ENCODE assay signal across 10 cellular contexts in the genomic region with DNA sequence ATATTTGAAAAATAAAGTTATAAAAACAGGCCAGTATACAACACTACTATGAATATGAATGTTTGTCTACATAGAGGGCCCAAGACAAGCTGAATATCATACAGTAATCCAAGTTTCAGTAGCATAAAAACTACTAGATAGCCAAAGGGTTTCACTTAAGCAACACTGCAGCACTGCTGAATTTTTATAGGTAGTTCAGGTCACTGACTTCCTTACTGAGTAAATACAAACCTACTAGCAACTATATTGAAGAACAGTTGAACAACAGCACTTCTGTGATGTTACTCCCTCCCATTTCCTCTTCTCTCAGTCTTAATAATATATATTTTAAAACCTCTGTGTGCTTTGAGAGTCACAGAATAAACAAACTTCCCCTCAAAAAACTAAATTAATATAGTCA. TPM values are rescaled to one million over a fixed set of nuclear protein-coding genes. Genes with fewer than 3 reads are reported as not detected.
DNase-seq lines count a peak whose midpoint lies in the region; ATAC-seq and TF ChIP-seq lines count a peak whose summit lies in the region.
"Had no signal": no experiment of that assay in that cellular context is flagged by ENCODE, and none has a peak within 500 bp of the region (broad histone marks: within the 10 kb centered on the region; RNA-seq: fewer than 3 reads in every experiment).

No MANE protein-coding gene starts in this region.

- no peaks in the 10 kb centered on the region for H3K79me2 ChIP-seq in ACC112 (ENCODE audit: control insufficient read depth, insufficient read depth, low read length, unreplicated experiment)

- H3K27me3 Mint-ChIP-seq in activated CD8-positive, alpha-beta T cell treated with anti-CD3 and anti-CD28 coated beads for 36 hours: no peaks in the 10 kb centered on the region

- H3K4me1 ChIP-seq in ACC112 (ENCODE audit: control insufficient read depth, insufficient read depth, low read length, unreplicated experiment): peaks cover 13% of the 10 kb centered on the region
- H3K4me1 ChIP-seq in duodenal mucosa (ENCODE audit: control insufficient read depth in 1 of 2, insufficient read depth in 2 of 2, low read length in 2 of 2): peaks cover 5 to 8% of the 10 kb centered on the region in 2 donors

- H3K9me3 Mint-ChIP-seq in activated CD8-positive, alpha-beta T cell treated with anti-CD3 and anti-CD28 coated beads for 36 hours: no peaks in the 10 kb centered on the region

- ATAC-seq in GM21360 (IDR thresholded peaks at IDR 0.05; ENCODE audit: unreplicated experiment): peak; percentile 72
- ATAC-seq in HG03354 (IDR thresholded peaks at IDR 0.05; ENCODE audit: poor library complexity, severe bottlenecking, unreplicated experiment): peak; percentile 66
- no peak for ATAC-seq in activated CD8-positive, alpha-beta T cell treated with anti-CD3 and anti-CD28 coated beads for 36 hours
- no peak for ATAC-seq in HG03097 (IDR thresholded peaks at IDR 0.05; ENCODE audit: low FRiP score, unreplicated experiment)
- ATAC-seq: left ventricle myocardium superior had no signal

- TF ChIP-seq CTCF in activated CD8-positive, alpha-beta T cell treated with anti-CD3 and anti-CD28 coated beads for 36 hours (IDR thresholded peaks at IDR 0.05): no peak

- peaks cover 16% of the 10 kb centered on the region for H3K4me1 Mint-ChIP-seq in activated CD8-positive, alpha-beta T cell treated with anti-CD3 and anti-CD28 coated beads for 36 hours (ENCODE audit: low read depth)

- POLR2A ChIA-PET in activated CD8-positive, alpha-beta T cell treated with anti-CD3 and anti-CD28 coated beads for 36 hours (lab: Charles Lee): interaction anchor here (1.6 kb wide), 1 partner anchor 8 kb away, joined by 3 read pairs; no protein-coding TSS in a partner anchor

- H3K9me3 ChIP-seq in duodenal mucosa (ENCODE audit: control insufficient read depth in 1 of 2, low read length in 2 of 2): no peaks in the 10 kb centered on the region

- intact Hi-C loops in activated CD8-positive, alpha-beta T cell treated with anti-CD3 and anti-CD28 coated beads for 36 hours (cut with micrococcal nuclease): no loop called here

- peak overlapping the region; percentile 73 for H3K4me3 ChIP-seq in ACC112 (ENCODE audit: low read depth, low read length)
- H3K4me3 ChIP-seq in duodenal mucosa (ENCODE audit: low read depth in 1 of 2, low read length in 2 of 2): peak overlapping the region; percentile 57 to 62
- H3K4me3 ChIP-seq in H7 (ENCODE audit: insufficient read depth, low read depth, low read length): no peak overlapping the region

- H3K27ac ChIP-seq in ACC112 (ENCODE audit: low read depth, low read length): no peak overlapping the region
- H3K27ac ChIP-seq in duodenal mucosa (ENCODE audit: low read depth, low read length): no peak overlapping the region

- DNase-seq in activated CD8-positive, alpha-beta T cell treated with anti-CD3 and anti-CD28 coated beads for 36 hours: no peak
- DNase-seq in H7 (no peak), SW 1271 (lab: John Stamatoyannopoulos, UW) (no peak)
- DNase-seq: activated naive CD4-positive, alpha-beta T cell treated with anti-CD3 and anti-CD28 coated beads, Interleukin-2, amount 50 U/mL, for 16 hours; left ventricle myocardium superior had no signal

- H3K27ac Mint-ChIP-seq in activated CD8-positive, alpha-beta T cell treated with anti-CD3 and anti-CD28 coated beads for 36 hours: no peak overlapping the region

- H3K36me3 ChIP-seq in ACC112 (ENCODE audit: insufficient read depth, low read length): peaks cover 6% of the 10 kb centered on the region; the same call in 1 of the 2 replicates
- peaks cover 0 to 5% of the 10 kb centered on the region in 2 donors for H3K36me3 ChIP-seq in duodenal mucosa (ENCODE audit: control insufficient read depth in 1 of 2, insufficient read depth in 2 of 2, low read length in 2 of 2)
- no peaks in the 10 kb centered on the region for H3K36me3 ChIP-seq in H7 (replicated peaks; ENCODE audit: control insufficient read depth, insufficient read depth, low read length)

- no peak overlapping the region for H3K9ac ChIP-seq in duodenal mucosa (ENCODE audit: low read depth in 1 of 2, low read length in 2 of 2)

- CTCF ChIA-PET in activated CD8-positive, alpha-beta T cell treated with anti-CD3 and anti-CD28 coated beads for 36 hours (lab: Charles Lee): interaction anchor here (1.4 to 1.9 kb wide), 2 partner anchors 13 to 191 kb away, joined by 4 to 7 read pairs; no protein-coding TSS in a partner anchor

- no peaks in the 10 kb centered on the region for H3K27me3 ChIP-seq in ACC112 (ENCODE audit: insufficient read depth, low read length)
- no peaks in the 10 kb centered on the region for H3K27me3 ChIP-seq in duodenal mucosa (ENCODE audit: control insufficient read depth in 1 of 2, insufficient read depth in 2 of 2, low read length in 2 of 2)
- H3K27me3 ChIP-seq in H7 (ENCODE audit: control insufficient read depth, insufficient read depth, low read length): no peaks in the 10 kb centered on the region

- H3K4me3 Mint-ChIP-seq in activated CD8-positive, alpha-beta T cell treated with anti-CD3 and anti-CD28 coated beads for 36 hours: no peak overlapping the region

- peaks cover 22% of the 10 kb centered on the region for H3K36me3 Mint-ChIP-seq in activated CD8-positive, alpha-beta T cell treated with anti-CD3 and anti-CD28 coated beads for 36 hours (ENCODE audit: low read depth)

- H2AFZ ChIP-seq in ACC112 (ENCODE audit: low read length, unreplicated experiment): no peak overlapping the region

RNA-seq across cellular contexts. Expression of a gene that starts 42.7 kb away (rescaled TPM):
- 10 to 100 TPM; 34.3 to 35.9 TPM for total RNA-seq in activated CD8-positive, alpha-beta T cell treated with anti-CD3 and anti-CD28 coated beads for 36 hours
- total RNA-seq in H7 (2014; rRNA removed; shearing (Covaris generic)): 25.8 and 29.6 TPM in 2 replicates

Comparison
In these comparisons a context has a peak if more than half of its experiments do, and no peak if none do; other contexts are left out.
1. ATAC-seq: peak in GM21360 (single experiment) and HG03354 (single experiment); none in activated CD8-positive, alpha-beta T cell treated with anti-CD3 and anti-CD28 coated beads for 36 hours (single experiment) and HG03097 (single experiment).